1 cellular context compared by ENCODE assay signal in the genomic region with DNA sequence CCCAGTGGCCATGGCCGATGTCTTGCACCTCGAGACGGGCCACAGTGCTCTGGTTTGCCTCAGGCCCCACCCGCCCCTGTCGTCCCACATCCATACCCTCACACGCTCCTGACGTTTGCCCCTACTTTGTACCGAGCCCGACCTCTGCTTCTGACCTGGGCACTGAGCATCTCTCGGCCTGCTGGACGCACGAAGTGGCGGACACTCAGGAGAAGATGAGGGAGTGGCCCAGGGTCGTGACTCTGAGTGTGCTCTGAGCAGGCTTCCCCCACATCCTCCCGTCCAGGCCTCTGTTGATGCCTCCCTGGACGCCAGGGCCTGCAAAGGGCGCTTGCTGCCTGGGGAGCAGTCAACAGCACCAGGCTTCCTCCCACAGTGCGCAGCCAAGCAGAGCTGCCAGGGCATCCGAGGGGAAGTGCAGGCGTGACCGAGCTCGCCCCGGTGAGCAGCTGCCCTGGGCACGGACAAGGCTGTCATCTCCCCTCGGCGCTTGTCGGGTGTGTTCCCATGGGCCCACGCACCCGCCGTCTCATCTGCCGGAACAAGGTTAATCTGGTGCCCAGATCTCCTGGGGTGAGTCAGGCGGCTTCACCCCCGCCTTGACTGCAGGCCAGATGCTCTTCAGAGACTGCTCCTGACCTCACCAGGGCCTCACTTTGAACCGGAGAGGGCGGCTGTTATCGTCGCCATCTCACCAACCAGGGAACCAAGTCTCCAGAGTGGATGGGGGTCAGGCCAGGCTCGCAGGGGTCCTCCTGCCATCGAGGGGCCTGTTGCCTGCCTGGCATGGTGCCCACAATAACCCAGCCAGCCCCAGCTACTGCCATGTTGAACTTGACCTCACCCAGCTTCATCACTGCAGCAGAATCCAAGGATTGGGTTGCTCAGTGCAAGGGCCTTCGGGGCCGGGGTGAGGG.
TF ChIP-seq lines count a peak whose summit lies in the region.

No MANE protein-coding gene starts in this region.

TF ChIP-seq in SK-N-SH treated with all-trans-retinoic acid at 6 μM for 48 hours, 23 proteins besides CTCF, POLR2A, EP300 and RAD21 (continued from another document):
- no peak for TF ChIP-seq ZFP3 (CRISPR knock-in tag; IDR thresholded peaks at IDR 0.05)
